In genomic region chr3:47578691-47579632, GRCh38 we compare ENCODE assay signal across 8 cellular contexts. TPM values are rescaled to one million over a fixed set of nuclear protein-coding genes. Genes with fewer than 3 reads are reported as not detected.
DNase-seq lines count a peak whose midpoint lies in the region; ATAC-seq and TF ChIP-seq lines count a peak whose summit lies in the region.

TSS of gene CSPG5 (minus strand) at chr3:47578865. CDS start at chr3:47578693, 172 bp downstream.

- peaks cover 3% of the 10 kb centered on the region for H3K27me3 Mint-ChIP-seq in brain
- H3K27me3 Mint-ChIP-seq in immature natural killer cell (ENCODE audit: low read depth in 3 of 3): peaks cover 1 to 18% (median 8%) of the 10 kb centered on the region in 3 donors

- H3K36me3 ChIP-seq in SJSA1: no peaks in the 10 kb centered on the region

- H3K27ac ChIP-seq in SJSA1: no peak within 1 kb of the TSS

- H3K4me1 ChIP-seq in SJSA1 (replicated peaks): peaks cover 15% of the 10 kb centered on the region

- H3K36me3 Mint-ChIP-seq in brain: no peaks in the 10 kb centered on the region
- no peaks in the 10 kb centered on the region for H3K36me3 Mint-ChIP-seq in immature natural killer cell

- TF ChIP-seq CTCF in brain (conservative IDR thresholded peaks at IDR 0.05): no peak

- peak within 1 kb of the TSS; percentile 37 for H3K4me3 ChIP-seq in SJSA1

- peaks cover 0 to 3% (median 0%) of the 10 kb centered on the region in 5 experiments for H3K9me3 Mint-ChIP-seq in brain
- no peaks in the 10 kb centered on the region for H3K9me3 Mint-ChIP-seq in immature natural killer cell

- H3K4me1 Mint-ChIP-seq in brain: peaks cover 40% of the 10 kb centered on the region
- peaks cover 1 to 9% of the 10 kb centered on the region in 2 donors for H3K4me1 Mint-ChIP-seq in immature natural killer cell

- peaks cover 22% of the 10 kb centered on the region for H3K27me3 ChIP-seq in SJSA1 (replicated peaks)

- ATAC-seq in HG03457 (IDR thresholded peaks at IDR 0.05; ENCODE audit: unreplicated experiment): no peak

- H3K9me3 ChIP-seq in SJSA1 (replicated peaks): no peaks in the 10 kb centered on the region

- peak within 1 kb of the TSS in 4 of 5 experiments; percentile 40 to 72 (median 52) for H3K27ac Mint-ChIP-seq in brain
- H3K27ac Mint-ChIP-seq in immature natural killer cell: no peak within 1 kb of the TSS

- peak; percentile 56 for DNase-seq in NCI-H146 (lab: John Stamatoyannopoulos, UW)
- no peak for DNase-seq in NCI-H146 treated with DMSO at 0.1 percent for 48 hours (lab: John Stamatoyannopoulos, UW; ENCODE audit: unreplicated experiment)
- no peak for DNase-seq in SJSA1 (ENCODE audit: low read depth in 1 of 2, low spot score in 2 of 2)
- peak; percentile 19 to 24 (median 21) for DNase-seq in immature natural killer cell
- peak; percentile 35 to 47 for DNase-seq in stimulated activated CD4-positive, alpha-beta T cell treated with anti-CD3 and anti-CD28 coated beads, Interleukin-2, amount 100 ng/mL, for 24 hours
- DNase-seq in HK-2 (ENCODE audit: unreplicated experiment): no peak

- peak within 1 kb of the TSS; percentile 71 to 82 (median 74) for H3K4me3 Mint-ChIP-seq in brain
- H3K4me3 Mint-ChIP-seq in immature natural killer cell: peak within 1 kb of the TSS; percentile 58 to 74 (median 70)

RNA-seq across cellular contexts. Expression of gene CSPG5, which starts in this region (rescaled TPM):
- total RNA-seq in SJSA1 (2014; rRNA removed; shearing (Covaris generic)): 0.24 TPM in 1 of 2 replicates, not detected in the other
- polyA plus RNA-seq in brain (ENCODE audit: insufficient read depth, low read depth, low replicate concordance) (32.3 TPM), immature natural killer cell (not detected)

Comparison
In these comparisons a context has a peak if more than half of its experiments do, and no peak if none do; other contexts are left out.
1. RNA of gene CSPG5 (polyA plus RNA-seq): 32.3 TPM in brain (single experiment); not detected in immature natural killer cell; every median in the first group is over 10 times any median in the second.
2. DNase-seq: peak in NCI-H146 (single experiment) and stimulated activated CD4-positive, alpha-beta T cell treated with anti-CD3 and anti-CD28 coated beads, Interleukin-2, amount 100 ng/mL, for 24 hours (2 of 2); none in NCI-H146 treated with DMSO at 0.1 percent for 48 hours (single experiment), SJSA1 (0 of 2) and HK-2 (single experiment).
3. Peak in DNase-seq in immature natural killer cell; RNA of the gene not detected or under 1 TPM.
4. H3K27ac Mint-ChIP-seq: peak in brain (4 of 5); none in immature natural killer cell (0 of 6).